ENCODE assay signal across 16 cellular contexts in the genomic region with DNA sequence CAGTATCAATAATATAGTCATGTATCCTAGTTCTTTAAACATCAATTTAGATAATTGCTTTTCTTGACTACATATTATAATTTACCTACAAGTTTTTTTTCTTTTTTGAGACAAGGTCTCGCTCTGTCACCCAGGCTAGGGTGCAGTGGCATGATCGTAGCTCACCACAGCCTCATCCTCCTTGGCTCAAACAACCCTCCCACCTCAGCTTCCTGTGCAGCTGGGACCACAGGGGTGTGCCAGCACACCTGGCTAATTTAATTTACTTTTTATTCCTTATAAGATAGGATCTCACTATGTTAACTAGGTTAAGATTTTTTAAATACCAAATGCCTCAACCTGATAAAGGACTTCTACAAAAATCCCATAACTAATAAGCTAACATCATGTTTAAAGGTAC. TPM values are rescaled to one million over a fixed set of nuclear protein-coding genes. Genes with fewer than 3 reads are reported as not detected.
DNase-seq lines count a peak whose midpoint lies in the region; ATAC-seq, FAIRE-seq and TF ChIP-seq lines count a peak whose summit lies in the region.
"Had no signal": no experiment of that assay in that cellular context is flagged by ENCODE, and none has a peak within 500 bp of the region (broad histone marks: within the 10 kb centered on the region; RNA-seq: fewer than 3 reads in every experiment).

No MANE protein-coding gene starts in this region.

- no peaks in the 10 kb centered on the region for H3K9me2 ChIP-seq in SU-DHL-6 (replicated peaks; ENCODE audit: insufficient read depth, low read length)

- H3K27ac Mint-ChIP-seq in CD8-positive, alpha-beta memory T cell, result peak overlapping the region in 6 of 8 donors; percentile 44 to 87 (median 66)

- no peaks in the 10 kb centered on the region for H3K9me3 Mint-ChIP-seq in CD8-positive, alpha-beta memory T cell

- peaks cover 41% of the 10 kb centered on the region for H3F3A ChIP-seq in SU-DHL-6 (ENCODE audit: insufficient read depth)

- RAD21 ChIA-PET in GM12878 (lab: Charles Lee; ENCODE audit: unreplicated experiment), result no interaction called here

- TF ChIP-seq CTCF in SU-DHL-6 (IDR thresholded peaks at IDR 0.05; ENCODE audit: insufficient read depth, low read length, poor library complexity, severe bottlenecking) (no peak), GM12878 (IDR thresholded peaks at IDR 0.05 in 2 of 3, conservative IDR thresholded peaks at IDR 0.05 in 1 of 3; ENCODE audit: control insufficient read depth in 2 of 3, extremely low read depth in 1 of 3, insufficient read depth in 1 of 3, low read depth in 3 of 3, low read length in 3 of 3) (no peak), D721Med (IDR thresholded peaks at IDR 0.05; ENCODE audit: insufficient read depth, missing control alignments) (no peak), mammary epithelial cell (conservative IDR thresholded peaks at IDR 0.05 in 1 of 2, IDR thresholded peaks at IDR 0.05 in 1 of 2; ENCODE audit: extremely low read depth in 1 of 2, insufficient read depth in 1 of 2, low read depth in 1 of 2, low read length in 2 of 2) (no peak), colonic mucosa (IDR thresholded peaks at IDR 0.05) (no peak)

- BruUV-seq in GM12878 (replicated peaks; lab: Mats Ljungman, UMichigan) (no TSS peak), mammary epithelial cell (replicated peaks; lab: Mats Ljungman, UMichigan) (no TSS peak)

- TF ChIP-seq EP300 in GM12878 (IDR thresholded peaks at IDR 0.05; ENCODE audit: borderline replicate concordance in 1 of 2, control insufficient read depth in 1 of 2, low read depth in 2 of 2, low read length in 2 of 2), result no peak

- peaks cover 8% of the 10 kb centered on the region for H3K36me3 ChIP-seq in CD8-positive, alpha-beta memory T cell (ENCODE audit: insufficient read depth, low read length)
- peaks cover 13% of the 10 kb centered on the region for H3K36me3 ChIP-seq in SU-DHL-6 (ENCODE audit: low read length)
- H3K36me3 ChIP-seq in GM12878 (ENCODE audit: control insufficient read depth in 2 of 2, insufficient read depth in 2 of 2, low read length in 1 of 2), result peaks cover 6 to 15% of the 10 kb centered on the region in 2 experiments
- H3K36me3 ChIP-seq in mammary epithelial cell (ENCODE audit: insufficient read depth, low read length), result peaks cover 6% of the 10 kb centered on the region
- H3K36me3 ChIP-seq in colonic mucosa, result peaks cover 4% of the 10 kb centered on the region
- H3K36me3 ChIP-seq: uterus had no signal

- peak overlapping the region in 4 of 7 donors; percentile 15 to 64 (median 59) for H3K4me3 Mint-ChIP-seq in CD8-positive, alpha-beta memory T cell

- H3K4me1 Mint-ChIP-seq in CD8-positive, alpha-beta memory T cell, result peaks cover 29 to 49% (median 41%) of the 10 kb centered on the region in 3 donors

- peak overlapping the region; percentile 61 for H3K4me2 ChIP-seq in SU-DHL-6 (ENCODE audit: low read depth, low read length, poor library complexity, severe bottlenecking)
- H3K4me2 ChIP-seq in GM12878 (ENCODE audit: control insufficient read depth, insufficient read depth), result no peak overlapping the region
- no peak overlapping the region for H3K4me2 ChIP-seq in mammary epithelial cell (ENCODE audit: insufficient read depth, low read depth, low read length)

- no peaks in the 10 kb centered on the region for H3K27me3 ChIP-seq in CD8-positive, alpha-beta memory T cell (ENCODE audit: insufficient read depth, low read length, poor library complexity, severe bottlenecking)
- H3K27me3 ChIP-seq in SU-DHL-6 (ENCODE audit: low read length) (no peaks in the 10 kb centered on the region), GM12878 (replicated peaks in 1 of 2; ENCODE audit: control insufficient read depth in 2 of 2, insufficient read depth in 2 of 2, low read length in 1 of 2) (no peaks in the 10 kb centered on the region), mammary epithelial cell (ENCODE audit: insufficient read depth, low read length) (no peaks in the 10 kb centered on the region), colonic mucosa (no peaks in the 10 kb centered on the region)
- H3K27me3 ChIP-seq: right atrium auricular region, uterus had no signal

- H3K9me3 ChIP-seq in CD8-positive, alpha-beta memory T cell (ENCODE audit: low read length), result no peaks in the 10 kb centered on the region
- H3K9me3 ChIP-seq in SU-DHL-6 (ENCODE audit: insufficient read depth, low read length) (no peaks in the 10 kb centered on the region), GM12878 (replicated peaks; ENCODE audit: control insufficient read depth, insufficient read depth, low read length) (no peaks in the 10 kb centered on the region), mammary epithelial cell (replicated peaks; ENCODE audit: insufficient read depth, low read length) (no peaks in the 10 kb centered on the region), colonic mucosa (no peaks in the 10 kb centered on the region)
- H3K9me3 ChIP-seq: right atrium auricular region, uterus had no signal

- peak overlapping the region; percentile 41 for H3K9ac ChIP-seq in SU-DHL-6 (ENCODE audit: low read length)
- no peak overlapping the region for H3K9ac ChIP-seq in GM12878 (ENCODE audit: control insufficient read depth, insufficient read depth, low read length)
- no peak overlapping the region for H3K9ac ChIP-seq in mammary epithelial cell (ENCODE audit: insufficient read depth, low read length)
- H3K9ac ChIP-seq in colonic mucosa (ENCODE audit: low read depth in 2 of 2, low read length in 2 of 2), result no peak overlapping the region

- intact Hi-C loops in GM12878 (cut with micrococcal nuclease; ENCODE audit: unreplicated experiment) (no loop called here), mammary epithelial cell (cut with micrococcal nuclease) (no loop called here), colonic mucosa (cut with DNase I) (no loop called here)

- in situ Hi-C loops in GM12878 (cut with MboI), result no loop called here
- in situ Hi-C loops in mammary epithelial cell (cut with MboI; ENCODE audit: low sequenced_read_pairs in 2 of 2), result no loop called here

- H3K4me1 ChIP-seq in CD8-positive, alpha-beta memory T cell (ENCODE audit: insufficient read depth, low read length), result peaks cover 17% of the 10 kb centered on the region
- H3K4me1 ChIP-seq in GM12878 (ENCODE audit: control insufficient read depth, insufficient read depth, low read length) (no peaks in the 10 kb centered on the region), mammary epithelial cell (ENCODE audit: insufficient read depth, low read length) (no peaks in the 10 kb centered on the region), colonic mucosa (no peaks in the 10 kb centered on the region)
- H3K4me1 ChIP-seq: right atrium auricular region, uterus had no signal

- POLR2A ChIA-PET in CD8-positive, alpha-beta memory T cell (lab: Charles Lee), result no interaction called here
- POLR2A ChIA-PET in GM12878 (lab: Charles Lee), result interaction anchor here (0.9 kb wide), 1 partner anchor 16 kb away, joined by 3 read pairs; no protein-coding TSS in a partner anchor

- H3K36me3 Mint-ChIP-seq in CD8-positive, alpha-beta memory T cell, result peaks cover 0 to 23% (median 5%) of the 10 kb centered on the region in 3 donors

- TF ChIP-seq RAD21 in GM12878 (IDR thresholded peaks at IDR 0.05; ENCODE audit: insufficient read depth, low read depth, low read length), result no peak

- no peak for TF ChIP-seq POLR2A in GM12878 (IDR thresholded peaks at IDR 0.05; ENCODE audit: low read depth, low read length)

- dilution Hi-C loops in mammary epithelial cell (cut with HindIII; ENCODE audit: low sequenced_read_pairs), result no loop called here

- H3K27ac ChIP-seq in CD8-positive, alpha-beta memory T cell (ENCODE audit: low read depth, low read length), result no peak overlapping the region
- H3K27ac ChIP-seq in SU-DHL-6 (ENCODE audit: low read depth, low read length), result peak overlapping the region; percentile 92
- H3K27ac ChIP-seq in GM12878 (ENCODE audit: control insufficient read depth, insufficient read depth), result no peak overlapping the region
- no peak overlapping the region for H3K27ac ChIP-seq in mammary epithelial cell (ENCODE audit: insufficient read depth, low read depth, low read length)
- H3K27ac ChIP-seq in colonic mucosa, result no peak overlapping the region
- H3K27ac ChIP-seq: epithelial cell of prostate, right atrium auricular region, uterus had no signal

- H3K4me3 ChIP-seq in CD8-positive, alpha-beta memory T cell (ENCODE audit: low read length), result no peak overlapping the region
- no peak overlapping the region for H3K4me3 ChIP-seq in SU-DHL-6 (ENCODE audit: insufficient read depth, low read length, poor library complexity, severe bottlenecking)
- H3K4me3 ChIP-seq in GM12878, result no peak overlapping the region
- H3K4me3 ChIP-seq in mammary epithelial cell (replicated peaks in 1 of 3; ENCODE audit: insufficient read depth in 1 of 3, low read depth in 2 of 3, low read length in 3 of 3), result no peak overlapping the region
- no peak overlapping the region for H3K4me3 ChIP-seq in colonic mucosa
- H3K4me3 ChIP-seq: right atrium auricular region, uterus had no signal

- H3K79me2 ChIP-seq in SU-DHL-6 (ENCODE audit: insufficient read depth, low read length) (peaks cover 89% of the 10 kb centered on the region), GM12878 (ENCODE audit: control insufficient read depth, insufficient read depth, low read length) (peaks cover 51% of the 10 kb centered on the region), mammary epithelial cell (ENCODE audit: insufficient read depth, low read length) (peaks cover 92% of the 10 kb centered on the region)

- ATAC-seq in GM21423 (IDR thresholded peaks at IDR 0.05; ENCODE audit: unreplicated experiment) (peak; percentile 73), GM12878 (peak; percentile 92), GM19463 (IDR thresholded peaks at IDR 0.05; ENCODE audit: unreplicated experiment) (no peak)
- ATAC-seq: Panc1 had no signal

- SMC1A ChIA-PET in GM12878 (lab: Charles Lee; ENCODE audit: uncharacterized antibody, unreplicated experiment), result interaction anchor here (1.0 to 1.8 kb wide), 5 partner anchors 9 to 42 kb away, joined by 3 to 14 read pairs (median 6); a partner anchor contains a TSS

- H4K20me1 ChIP-seq in SU-DHL-6 (ENCODE audit: low read depth, low read length) (peaks cover 8% of the 10 kb centered on the region; the same call in 1 of the 2 replicates), GM12878 (ENCODE audit: control insufficient read depth, insufficient read depth) (no peaks in the 10 kb centered on the region; the same call in 1 of the 2 replicates), mammary epithelial cell (ENCODE audit: insufficient read depth, low read length) (peaks cover 6% of the 10 kb centered on the region)

- peak; percentile 68 for FAIRE-seq in GM12878 (lab: Jason Lieb, UNC)
- FAIRE-seq in D721Med (lab: Jason Lieb, UNC), result no peak
- FAIRE-seq: GM12892 had no signal

- peak in 3 of 5 donors; percentile 45 to 63 (median 52) for DNase-seq in CD8-positive, alpha-beta memory T cell
- no peak for DNase-seq in GM12878 (ENCODE audit: low read depth, low spot score)
- DNase-seq in D721Med (ENCODE audit: insufficient read length, low spot score), result no peak
- DNase-seq in mammary epithelial cell, result no peak
- no peak for DNase-seq in colonic mucosa
- DNase-seq: anterior cingulate cortex, KG1, NCI-H2171, uterus had no signal

- no peaks in the 10 kb centered on the region for H3K27me3 Mint-ChIP-seq in CD8-positive, alpha-beta memory T cell

- CTCF ChIA-PET in CD8-positive, alpha-beta memory T cell (lab: Charles Lee), result interaction anchor here (0.9 to 1.6 kb wide), 4 partner anchors 17 to 86 kb away, joined by 3 to 7 read pairs (median 4); no protein-coding TSS in a partner anchor
- CTCF ChIA-PET in GM12878 (lab: Yijun Ruan, JAX), result interaction anchor here (0.6 to 1.2 kb wide), 8 partner anchors 12 to 621 kb away, joined by 3 to 5 read pairs (median 4); a partner anchor contains a TSS
- CTCF ChIA-PET in mammary epithelial cell (lab: Charles Lee; ENCODE audit: low non-redundant PET), result no interaction called here

- H2AFZ ChIP-seq in SU-DHL-6 (ENCODE audit: low read depth, low read length, severe bottlenecking) (no peak overlapping the region), GM12878 (ENCODE audit: control insufficient read depth, low read depth, low read length) (no peak overlapping the region), mammary epithelial cell (ENCODE audit: low read depth, low read length) (no peak overlapping the region)

- WGBS in GM12878 (ENCODE audit: insufficient coverage, insufficient replicate concordance, low lambda C conversion rate, missing lambda C conversion rate), result 0% methylated on average over 2 of the region's 2 CpGs
- WGBS in mammary epithelial cell (ENCODE audit: low coverage, missing lambda C conversion rate), result 64% methylated on average over 2 of the region's 2 CpGs

RNA-seq across cellular contexts. Expression of a gene that starts 21.1 kb away (rescaled TPM):
- 10 to 100 TPM; 39.2 to 44.9 TPM for total RNA-seq in CD8-positive, alpha-beta memory T cell
- polyA plus RNA-seq in CD8-positive, alpha-beta memory T cell, result 24.7 TPM
- total RNA-seq in GM12878 (2013; cell fraction: nucleolus; rRNA removed), result 123 and 126 TPM in 2 replicates
- total RNA-seq in GM12878 (2014; rRNA removed) (30.5 and 34.8 TPM in 2 replicates), GM12878 (2014; rRNA removed; fragmentation: Illumina TruSeq; extraction: Trizol) (48.7 and 49.3 TPM in 2 replicates), GM12878 (2021) (51.4 and 54.9 TPM in 2 replicates), mammary epithelial cell (10 to 100 TPM; 24.8 to 47.0 TPM), colonic mucosa (10 to 100 TPM; 30.0 to 31.6 TPM)
- 26.1 TPM for polyA plus RNA-seq in GM12878 (2011; ENCODE audit: low read depth)
- polyA plus RNA-seq in GM12878 (2011; rRNA removed) (30.0 and 42.6 TPM in 2 replicates), GM12878 (2014; fragmentation: Illumina TruSeq; extraction: Trizol) (45.3 and 50.9 TPM in 2 replicates), GM12878 (2014; fragmentation: Nextera tagmentation; extraction: Ambion mirVana) (10 to 100 TPM; 16.2 to 24.7 TPM), GM12878 (2014; rRNA removed) (26.6 and 30.9 TPM in 2 replicates), GM12878 (2016; fragmentation: Nextera tagmentation; extraction: Ambion mirVana) (10 to 100 TPM; 30.7 to 34.5 TPM), mammary epithelial cell (16.5 TPM)
- polyA plus RNA-seq in GM12878 (2011; cell fraction: cytosol; rRNA removed), result 17.3 and 18.6 TPM in 2 replicates
- 46.6 and 55.7 TPM in 2 replicates for polyA plus RNA-seq in GM12878 (2011; cell fraction: nucleus; rRNA removed)
- polyA plus RNA-seq in GM12878 (2012), result 25.0 and 29.0 TPM in 2 replicates
- 26.8 and 44.6 TPM in 2 replicates for polyA minus RNA-seq in GM12878 (2011; rRNA and poly(A)+ RNA removed)
- 11.9 and 15.6 TPM in 2 replicates for polyA minus RNA-seq in GM12878 (2011; cell fraction: cytosol; rRNA and poly(A)+ RNA removed)
- 20.2 and 36.5 TPM in 2 replicates for polyA minus RNA-seq in GM12878 (2011; cell fraction: nucleus; rRNA and poly(A)+ RNA removed)
- polyA minus RNA-seq in mammary epithelial cell, result 41.6 TPM

RNA-seq across cellular contexts. Expression of a gene that starts 37.0 kb away (rescaled TPM):
- total RNA-seq in CD8-positive, alpha-beta memory T cell, result 10 to 100 TPM; 19.5 to 22.0 TPM
- 16.8 TPM for polyA plus RNA-seq in CD8-positive, alpha-beta memory T cell
- total RNA-seq in GM12878 (2013; cell fraction: nucleolus; rRNA removed), result 57.9 and 71.5 TPM in 2 replicates
- 25.9 and 27.9 TPM in 2 replicates for total RNA-seq in GM12878 (2014; rRNA removed)
- 21.6 and 22.9 TPM in 2 replicates for total RNA-seq in GM12878 (2014; rRNA removed; fragmentation: Illumina TruSeq; extraction: Trizol)
- 18.4 and 25.1 TPM in 2 replicates for total RNA-seq in GM12878 (2021)
- 5.7 TPM for polyA plus RNA-seq in GM12878 (2011; ENCODE audit: low read depth)
- polyA plus RNA-seq in GM12878 (2011; rRNA removed), result 14.7 and 15.5 TPM in 2 replicates
- polyA plus RNA-seq in GM12878 (2011; cell fraction: cytosol; rRNA removed), result 15.9 and 19.6 TPM in 2 replicates
- polyA plus RNA-seq in GM12878 (2011; cell fraction: nucleus; rRNA removed), result 22.9 and 26.2 TPM in 2 replicates
- polyA plus RNA-seq in GM12878 (2012), result 9.2 and 9.7 TPM in 2 replicates
- polyA plus RNA-seq in GM12878 (2014; fragmentation: Illumina TruSeq; extraction: Trizol), result 17.5 and 24.8 TPM in 2 replicates
- 1 to 10 TPM; 6.5 to 7.2 TPM for polyA plus RNA-seq in GM12878 (2014; fragmentation: Nextera tagmentation; extraction: Ambion mirVana)
- polyA plus RNA-seq in GM12878 (2014; rRNA removed), result 23.2 and 23.5 TPM in 2 replicates
- 10 to 100 TPM; 26.5 to 30.2 TPM for polyA plus RNA-seq in GM12878 (2016; fragmentation: Nextera tagmentation; extraction: Ambion mirVana)
- 16.1 and 24.6 TPM in 2 replicates for polyA minus RNA-seq in GM12878 (2011; rRNA and poly(A)+ RNA removed)
- polyA minus RNA-seq in GM12878 (2011; cell fraction: cytosol; rRNA and poly(A)+ RNA removed), result 6.4 and 7.0 TPM in 2 replicates
- 10.4 and 22.3 TPM in 2 replicates for polyA minus RNA-seq in GM12878 (2011; cell fraction: nucleus; rRNA and poly(A)+ RNA removed)
- 10 to 100 TPM; 16.0 to 16.9 TPM for total RNA-seq in mammary epithelial cell
- polyA plus RNA-seq in mammary epithelial cell, result 14.4 TPM
- polyA minus RNA-seq in mammary epithelial cell, result 6.7 TPM
- total RNA-seq in colonic mucosa, result 10 to 100 TPM in 1 of 2 donors, 1 to 10 TPM in 1; 9.1 to 11.2 TPM

Comparison
In these comparisons a context has a peak if more than half of its experiments do, and no peak if none do; other contexts are left out.
1. DNase-seq: peak in CD8-positive, alpha-beta memory T cell (3 of 5); none in GM12878 (single experiment), D721Med (single experiment), mammary epithelial cell (single experiment) and colonic mucosa (single experiment).